In the genomic region with DNA sequence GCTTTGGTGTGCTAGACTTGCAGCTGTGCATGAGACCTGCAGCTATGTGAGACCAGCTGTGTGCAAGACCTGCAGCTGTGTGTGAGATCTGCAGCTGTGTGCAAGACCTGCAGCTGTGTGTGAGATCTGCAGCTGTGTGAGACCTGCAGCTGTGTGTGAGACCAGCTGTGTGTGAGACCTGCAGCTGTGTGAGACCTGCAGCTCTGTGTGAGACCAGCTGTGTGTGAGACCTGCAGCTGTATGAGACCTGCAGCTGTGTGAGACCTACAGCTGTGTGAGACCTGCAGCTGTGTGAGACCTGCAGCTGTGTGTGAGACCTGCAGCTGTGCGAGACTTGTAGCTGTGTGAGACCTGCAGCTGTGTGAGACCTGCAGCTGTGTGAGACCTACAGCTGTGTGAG, we compare ENCODE assay signal across 17 cellular contexts. TPM values are rescaled to one million over a fixed set of nuclear protein-coding genes. Genes with fewer than 3 reads are reported as not detected.
DNase-seq lines count a peak whose midpoint lies in the region; ATAC-seq, FAIRE-seq and TF ChIP-seq lines count a peak whose summit lies in the region.
"Had no signal": no experiment of that assay in that cellular context is flagged by ENCODE, and none has a peak within 500 bp of the region (broad histone marks: within the 10 kb centered on the region; RNA-seq: fewer than 3 reads in every experiment).

No MANE protein-coding gene starts in this region.

- BruUV-seq in GM12878 (replicated peaks; lab: Mats Ljungman, UMichigan): no TSS peak

- ATAC-seq in DND-41 (ENCODE audit: insufficient read depth, low read depth): no peak
- ATAC-seq in GM12878: no peak
- no peak for ATAC-seq in left lobe of liver
- ATAC-seq in GM19455 (IDR thresholded peaks at IDR 0.05; ENCODE audit: unreplicated experiment): no peak
- ATAC-seq: GM23338, T-cell had no signal

- SMC1A ChIA-PET in GM12878 (lab: Charles Lee; ENCODE audit: uncharacterized antibody, unreplicated experiment): interaction anchor here (1.5 to 2.5 kb wide), 2 partner anchors 9 to 16 kb away, joined by 5 to 21 read pairs; no protein-coding TSS in a partner anchor

- TF ChIP-seq CTCF in DND-41 (IDR thresholded peaks at IDR 0.05; ENCODE audit: borderline replicate concordance, extremely low read depth, low read length, poor library complexity, severe bottlenecking): no peak
- no peak for TF ChIP-seq CTCF in GM12878 (IDR thresholded peaks at IDR 0.05 in 2 of 3, conservative IDR thresholded peaks at IDR 0.05 in 1 of 3; ENCODE audit: control insufficient read depth in 2 of 3, extremely low read depth in 1 of 3, insufficient read depth in 1 of 3, low read depth in 3 of 3, low read length in 3 of 3)
- TF ChIP-seq CTCF in neural cell (IDR thresholded peaks at IDR 0.05; ENCODE audit: poor library complexity, severe bottlenecking): no peak

- H3K4me3 ChIP-seq in DND-41 (ENCODE audit: low read depth in 1 of 2, low read length in 2 of 2) (no peak overlapping the region), GM12878 (no peak overlapping the region), neural cell (ENCODE audit: low read length) (peak overlapping the region; percentile 12)
- H3K4me3 ChIP-seq: GM23338 had no signal

- peaks cover 74% of the 10 kb centered on the region for H3K36me3 ChIP-seq in DND-41 (ENCODE audit: insufficient read depth, low read length)
- H3K36me3 ChIP-seq in GM12878 (ENCODE audit: control insufficient read depth in 2 of 2, insufficient read depth in 2 of 2, low read length in 1 of 2): peaks cover 6 to 51% of the 10 kb centered on the region in 2 experiments
- H3K36me3 ChIP-seq in neural cell (ENCODE audit: insufficient read depth, low read length): peaks cover 8% of the 10 kb centered on the region

- TF ChIP-seq RAD21 in GM12878 (IDR thresholded peaks at IDR 0.05; ENCODE audit: insufficient read depth, low read depth, low read length) (no peak), neural cell (conservative IDR thresholded peaks at IDR 0.05) (no peak)

- DNase-seq in DND-41 (no peak), HTR-8/SVneo (ENCODE audit: insufficient read length, low spot score) (no peak), GM12878 (ENCODE audit: low read depth, low spot score) (no peak), LoVo (ENCODE audit: low spot score) (no peak), left lobe of liver (ENCODE audit: low spot score) (no peak), dedifferentiated amniotic fluid mesenchymal stem cell (ENCODE audit: extremely low spot score) (no peak)
- DNase-seq: AML-193, COR-L47, DMS153, NCI-H1417, NCI-H1930, NCI-H82, T-cell had no signal

- no peaks in the 10 kb centered on the region for H3F3A ChIP-seq in neural cell (ENCODE audit: insufficient read depth, low read length, poor library complexity, severe bottlenecking)

- intact Hi-C loops in GM12878 (cut with micrococcal nuclease; ENCODE audit: unreplicated experiment): no loop called here

- peak overlapping the region; percentile 11; the same call in 1 of the 2 replicates for H3K27ac ChIP-seq in DND-41 (ENCODE audit: low read length)
- H3K27ac ChIP-seq in GM12878 (ENCODE audit: control insufficient read depth, insufficient read depth): no peak overlapping the region
- H3K27ac ChIP-seq in neural cell (ENCODE audit: low read length): no peak overlapping the region

- H2AFZ ChIP-seq in DND-41 (ENCODE audit: low read depth, low read length) (no peak overlapping the region), GM12878 (ENCODE audit: control insufficient read depth, low read depth, low read length) (no peak overlapping the region), neural cell (ENCODE audit: low read depth, low read length) (no peak overlapping the region)
- H2AFZ ChIP-seq: GM23338 had no signal

- in situ Hi-C loops in GM12878 (cut with MboI): no loop called here

- peaks cover 6% of the 10 kb centered on the region for H3K79me2 ChIP-seq in DND-41 (ENCODE audit: insufficient read depth, low read length)
- peaks cover 21% of the 10 kb centered on the region for H3K79me2 ChIP-seq in GM12878 (ENCODE audit: control insufficient read depth, insufficient read depth, low read length)
- H3K79me2 ChIP-seq in neural cell (replicated peaks; ENCODE audit: insufficient read depth, low read length): peaks cover 22% of the 10 kb centered on the region

- H3K27me3 ChIP-seq in DND-41 (ENCODE audit: insufficient read depth, low read length, poor library complexity) (no peaks in the 10 kb centered on the region), GM12878 (replicated peaks in 1 of 2; ENCODE audit: control insufficient read depth in 2 of 2, insufficient read depth in 2 of 2, low read length in 1 of 2) (no peaks in the 10 kb centered on the region), neural cell (ENCODE audit: insufficient read depth, low read depth, low read length) (no peaks in the 10 kb centered on the region)

- H3K9me3 ChIP-seq in DND-41 (ENCODE audit: insufficient read depth, low read length, severe bottlenecking) (no peaks in the 10 kb centered on the region), GM12878 (replicated peaks; ENCODE audit: control insufficient read depth, insufficient read depth, low read length) (no peaks in the 10 kb centered on the region), neural cell (ENCODE audit: low read length) (no peaks in the 10 kb centered on the region)

- H3K4me1 ChIP-seq in DND-41 (ENCODE audit: insufficient read depth, low read length) (peaks cover 11% of the 10 kb centered on the region), GM12878 (ENCODE audit: control insufficient read depth, insufficient read depth, low read length) (peaks cover 10% of the 10 kb centered on the region)

- RAD21 ChIA-PET in GM12878 (lab: Charles Lee; ENCODE audit: unreplicated experiment): interaction anchor here (1.0 to 1.5 kb wide), 2 partner anchors 13 to 16 kb away, joined by 3 read pairs; no protein-coding TSS in a partner anchor

- no peak; the same call in 1 of the 2 replicates for TF ChIP-seq POLR2A in GM12878 (IDR thresholded peaks at IDR 0.05; ENCODE audit: low read depth, low read length)

- H4K20me1 ChIP-seq in DND-41 (ENCODE audit: insufficient read depth, low read length) (peaks cover 8% of the 10 kb centered on the region; the same call in 1 of the 2 replicates), GM12878 (ENCODE audit: control insufficient read depth, insufficient read depth) (no peaks in the 10 kb centered on the region), neural cell (ENCODE audit: insufficient read depth) (no peaks in the 10 kb centered on the region)

- CTCF ChIA-PET in GM12878 (lab: Yijun Ruan, JAX): interaction anchor here (1.1 to 2.0 kb wide), 4 partner anchors 9 to 65 kb away, joined by 4 to 6 read pairs (median 4); no protein-coding TSS in a partner anchor

- TF ChIP-seq EP300 in GM12878 (IDR thresholded peaks at IDR 0.05; ENCODE audit: borderline replicate concordance in 1 of 2, control insufficient read depth in 1 of 2, low read depth in 2 of 2, low read length in 2 of 2) (no peak), neural cell (conservative IDR thresholded peaks at IDR 0.05; ENCODE audit: poor library complexity, severe bottlenecking) (no peak)

- no peak overlapping the region for H3K9ac ChIP-seq in DND-41 (ENCODE audit: low read depth, low read length)
- no peak overlapping the region for H3K9ac ChIP-seq in GM12878 (ENCODE audit: control insufficient read depth, insufficient read depth, low read length)
- H3K9ac ChIP-seq in neural cell (ENCODE audit: low read length): no peak overlapping the region

- POLR2A ChIA-PET in GM12878 (lab: Charles Lee): no interaction called here

- no peak overlapping the region for H3K4me2 ChIP-seq in DND-41 (ENCODE audit: insufficient read depth, low read length)
- no peak overlapping the region; the same call in 1 of the 2 replicates for H3K4me2 ChIP-seq in GM12878 (ENCODE audit: control insufficient read depth, insufficient read depth)
- H3K4me2 ChIP-seq in neural cell (ENCODE audit: low read length): no peak overlapping the region
- H3K4me2 ChIP-seq: GM23338 had no signal

- no peaks in the 10 kb centered on the region for H3K9me2 ChIP-seq in neural cell (ENCODE audit: insufficient read depth, low read length)

- WGBS in GM12878 (ENCODE audit: insufficient coverage, insufficient replicate concordance, low lambda C conversion rate, missing lambda C conversion rate): 100% methylated on average over 1 of the region's 1 CpG

- FAIRE-seq in HTR-8/SVneo (lab: Jason Lieb, UNC) (peak; percentile 26), GM12878 (lab: Jason Lieb, UNC) (no peak)
- FAIRE-seq: GM18507 had no signal

RNA-seq across cellular contexts. Expression of a gene that starts 6.7 kb away (rescaled TPM):
- total RNA-seq in GM12878 (2013; cell fraction: nucleolus; rRNA removed): 60.4 and 60.5 TPM in 2 replicates
- total RNA-seq in GM12878 (2014; rRNA removed) (12.3 and 13.6 TPM in 2 replicates), GM12878 (2014; rRNA removed; fragmentation: Illumina TruSeq; extraction: Trizol) (8.6 and 11.0 TPM in 2 replicates), GM12878 (2021) (10.6 and 23.6 TPM in 2 replicates), left lobe of liver (10.0 TPM)
- 10.5 TPM for polyA plus RNA-seq in GM12878 (2011; ENCODE audit: low read depth)
- polyA plus RNA-seq in GM12878 (2011; rRNA removed) (7.7 and 9.9 TPM in 2 replicates), GM12878 (2014; fragmentation: Illumina TruSeq; extraction: Trizol) (13.7 and 14.7 TPM in 2 replicates), GM12878 (2014; fragmentation: Nextera tagmentation; extraction: Ambion mirVana) (1 to 10 TPM; 2.5 to 3.0 TPM), GM12878 (2014; rRNA removed) (15.7 and 18.6 TPM in 2 replicates), GM12878 (2016; fragmentation: Nextera tagmentation; extraction: Ambion mirVana) (1 to 10 TPM; 6.1 to 6.2 TPM), neural cell (44.1 and 55.9 TPM in 2 replicates)
- 6.8 and 7.3 TPM in 2 replicates for polyA plus RNA-seq in GM12878 (2011; cell fraction: cytosol; rRNA removed)
- 17.9 and 28.0 TPM in 2 replicates for polyA plus RNA-seq in GM12878 (2011; cell fraction: nucleus; rRNA removed)
- polyA plus RNA-seq in GM12878 (2012): 8.3 and 9.6 TPM in 2 replicates
- polyA minus RNA-seq in GM12878 (2011; rRNA and poly(A)+ RNA removed): 7.8 and 8.9 TPM in 2 replicates
- polyA minus RNA-seq in GM12878 (2011; cell fraction: cytosol; rRNA and poly(A)+ RNA removed): 2.4 TPM in 2 replicates
- polyA minus RNA-seq in GM12878 (2011; cell fraction: nucleus; rRNA and poly(A)+ RNA removed): 5.7 and 15.1 TPM in 2 replicates
- polyA minus RNA-seq in neural cell: 33.1 and 41.2 TPM in 2 replicates

RNA-seq across cellular contexts. Expression of a gene that starts 43.9 kb away (rescaled TPM):
- total RNA-seq in GM12878 (2013; cell fraction: nucleolus; rRNA removed): 0.21 TPM in 1 of 2 replicates, not detected in the other
- 1.1 and 1.9 TPM in 2 replicates for total RNA-seq in GM12878 (2014; rRNA removed)
- total RNA-seq in GM12878 (2014; rRNA removed; fragmentation: Illumina TruSeq; extraction: Trizol): 0.94 and 1.0 TPM in 2 replicates
- total RNA-seq in GM12878 (2021): 1.2 and 1.6 TPM in 2 replicates
- polyA plus RNA-seq in GM12878 (2011; ENCODE audit: low read depth): 0.72 TPM
- polyA plus RNA-seq in GM12878 (2011; rRNA removed): 0.04 and 0.05 TPM in 2 replicates
- polyA plus RNA-seq in GM12878 (2011; cell fraction: cytosol; rRNA removed): 0.09 and 0.10 TPM in 2 replicates
- 0.18 and 0.19 TPM in 2 replicates for polyA plus RNA-seq in GM12878 (2011; cell fraction: nucleus; rRNA removed)
- 1.0 and 1.2 TPM in 2 replicates for polyA plus RNA-seq in GM12878 (2012)
- 0.90 and 1.1 TPM in 2 replicates for polyA plus RNA-seq in GM12878 (2014; fragmentation: Illumina TruSeq; extraction: Trizol)
- polyA plus RNA-seq in GM12878 (2014; fragmentation: Nextera tagmentation; extraction: Ambion mirVana): under 1 TPM; 0.10 to 0.13 TPM
- polyA plus RNA-seq in GM12878 (2014; rRNA removed): 0.63 and 1.4 TPM in 2 replicates
- polyA plus RNA-seq in GM12878 (2016; fragmentation: Nextera tagmentation; extraction: Ambion mirVana): 1 to 10 TPM in 1 of 2 experiments, under 1 TPM in 1; 0.80 to 1.1 TPM
- polyA minus RNA-seq in GM12878 (2011; rRNA and poly(A)+ RNA removed): not detected in 2 replicates
- not detected in 2 replicates for polyA minus RNA-seq in GM12878 (2011; cell fraction: cytosol; rRNA and poly(A)+ RNA removed)
- polyA minus RNA-seq in GM12878 (2011; cell fraction: nucleus; rRNA and poly(A)+ RNA removed): 0.96 TPM in 1 of 2 replicates, not detected in the other
- 1.1 and 3.2 TPM in 2 replicates for polyA plus RNA-seq in neural cell
- 0.73 and 1.5 TPM in 2 replicates for polyA minus RNA-seq in neural cell
- 1.2 TPM for total RNA-seq in left lobe of liver
